In the genomic region with DNA sequence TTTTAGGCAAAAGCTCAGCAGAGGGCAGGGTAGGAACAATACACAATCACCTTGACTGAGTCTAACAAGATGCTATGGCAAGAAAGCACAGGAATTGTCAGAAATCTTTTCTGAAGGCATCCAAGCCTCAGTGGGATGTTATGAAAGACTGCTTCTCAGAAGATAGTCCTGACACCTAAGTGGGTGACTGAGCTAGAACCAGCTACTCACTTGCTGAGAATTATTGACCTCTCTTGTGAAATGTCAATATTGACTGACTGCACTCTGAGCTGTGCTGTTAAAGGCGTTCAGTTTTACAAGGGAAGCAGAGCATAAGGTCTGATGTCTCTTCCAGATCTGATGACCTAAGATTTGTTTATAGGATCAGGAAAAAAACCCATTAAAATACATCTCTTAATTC, we compare ENCODE assay signal across 1 cellular context.
TF ChIP-seq lines count a peak whose summit lies in the region.

No MANE protein-coding gene starts in this region.

TF ChIP-seq in HepG2, 621 proteins besides CTCF, POLR2A, EP300 and RAD21 (continued from another document and continues in another):
- TF ChIP-seq, protein P1, sequence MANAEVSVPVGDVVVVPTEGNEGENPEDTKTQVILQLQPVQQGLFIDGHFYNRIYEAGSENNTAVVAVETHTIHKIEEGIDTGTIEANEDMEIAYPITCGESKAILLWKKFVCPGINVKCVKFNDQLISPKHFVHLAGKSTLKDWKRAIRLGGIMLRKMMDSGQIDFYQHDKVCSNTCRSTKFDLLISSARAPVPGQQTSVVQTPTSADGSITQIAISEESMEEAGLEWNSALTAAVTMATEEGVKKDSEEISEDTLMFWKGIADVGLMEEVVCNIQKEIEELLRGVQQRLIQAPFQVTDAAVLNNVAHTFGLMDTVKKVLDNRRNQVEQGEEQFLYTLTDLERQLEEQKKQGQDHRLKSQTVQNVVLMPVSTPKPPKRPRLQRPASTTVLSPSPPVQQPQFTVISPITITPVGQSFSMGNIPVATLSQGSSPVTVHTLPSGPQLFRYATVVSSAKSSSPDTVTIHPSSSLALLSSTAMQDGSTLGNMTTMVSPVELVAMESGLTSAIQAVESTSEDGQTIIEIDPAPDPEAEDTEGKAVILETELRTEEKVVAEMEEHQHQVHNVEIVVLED (CRISPR knock-in tag; IDR thresholded peaks at IDR 0.05; ENCODE audit: borderline replicate concordance), result no peak
- no peak for TF ChIP-seq SYNCRIP (IDR thresholded peaks at IDR 0.05; ENCODE audit: insufficient read depth, low read depth, low read length)
- no peak for TF ChIP-seq ZNF34 (CRISPR knock-in tag; IDR thresholded peaks at IDR 0.05; ENCODE audit: borderline replicate concordance)
- TF ChIP-seq TBP (CRISPR knock-in tag; IDR thresholded peaks at IDR 0.05), result no peak
- peak; percentile 100 for TF ChIP-seq DPF2 (CRISPR knock-in tag; IDR thresholded peaks at IDR 0.05; ENCODE audit: borderline replicate concordance, low read depth)
- TF ChIP-seq HOXA9 (CRISPR knock-in tag; IDR thresholded peaks at IDR 0.05; ENCODE audit: borderline replicate concordance), result no peak
- TF ChIP-seq DMAP1 (CRISPR knock-in tag; IDR thresholded peaks at IDR 0.05), result no peak
- TF ChIP-seq ZNF180 (CRISPR knock-in tag; IDR thresholded peaks at IDR 0.05; ENCODE audit: borderline replicate concordance, low read depth), result no peak
- TF ChIP-seq, protein P2, sequence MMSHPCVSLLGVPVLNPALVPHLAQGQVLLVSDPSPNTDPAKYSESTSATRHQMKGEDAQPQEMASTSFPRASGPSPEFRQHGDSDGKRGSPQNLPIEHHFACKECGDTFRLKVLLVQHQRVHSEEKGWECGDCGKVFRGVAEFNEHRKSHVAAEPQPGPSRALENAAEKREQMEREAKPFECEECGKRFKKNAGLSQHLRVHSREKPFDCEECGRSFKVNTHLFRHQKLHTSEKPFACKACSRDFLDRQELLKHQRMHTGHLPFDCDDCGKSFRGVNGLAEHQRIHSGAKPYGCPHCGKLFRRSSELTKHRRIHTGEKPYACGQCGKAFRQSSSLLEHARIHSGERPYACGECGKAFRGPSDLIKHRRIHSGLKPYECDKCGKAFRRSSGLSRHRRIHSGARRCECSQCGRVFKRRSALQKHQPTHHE (CRISPR knock-in tag; IDR thresholded peaks at IDR 0.05; ENCODE audit: borderline replicate concordance), result 0 out of 2 replicates have a peak, but pooled peaks have one; percentile 58
- peak; percentile 54 for TF ChIP-seq ZEB1 (IDR thresholded peaks at IDR 0.05; ENCODE audit: insufficient replicate concordance, low read depth)
- no peak for TF ChIP-seq MAF1 (CRISPR knock-in tag; IDR thresholded peaks at IDR 0.05; ENCODE audit: borderline replicate concordance)
- TF ChIP-seq, protein P3, sequence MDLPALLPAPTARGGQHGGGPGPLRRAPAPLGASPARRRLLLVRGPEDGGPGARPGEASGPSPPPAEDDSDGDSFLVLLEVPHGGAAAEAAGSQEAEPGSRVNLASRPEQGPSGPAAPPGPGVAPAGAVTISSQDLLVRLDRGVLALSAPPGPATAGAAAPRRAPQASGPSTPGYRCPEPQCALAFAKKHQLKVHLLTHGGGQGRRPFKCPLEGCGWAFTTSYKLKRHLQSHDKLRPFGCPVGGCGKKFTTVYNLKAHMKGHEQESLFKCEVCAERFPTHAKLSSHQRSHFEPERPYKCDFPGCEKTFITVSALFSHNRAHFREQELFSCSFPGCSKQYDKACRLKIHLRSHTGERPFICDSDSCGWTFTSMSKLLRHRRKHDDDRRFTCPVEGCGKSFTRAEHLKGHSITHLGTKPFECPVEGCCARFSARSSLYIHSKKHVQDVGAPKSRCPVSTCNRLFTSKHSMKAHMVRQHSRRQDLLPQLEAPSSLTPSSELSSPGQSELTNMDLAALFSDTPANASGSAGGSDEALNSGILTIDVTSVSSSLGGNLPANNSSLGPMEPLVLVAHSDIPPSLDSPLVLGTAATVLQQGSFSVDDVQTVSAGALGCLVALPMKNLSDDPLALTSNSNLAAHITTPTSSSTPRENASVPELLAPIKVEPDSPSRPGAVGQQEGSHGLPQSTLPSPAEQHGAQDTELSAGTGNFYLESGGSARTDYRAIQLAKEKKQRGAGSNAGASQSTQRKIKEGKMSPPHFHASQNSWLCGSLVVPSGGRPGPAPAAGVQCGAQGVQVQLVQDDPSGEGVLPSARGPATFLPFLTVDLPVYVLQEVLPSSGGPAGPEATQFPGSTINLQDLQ (CRISPR knock-in tag; IDR thresholded peaks at IDR 0.05), result no peak
- TF ChIP-seq GATAD2A (CRISPR knock-in tag; IDR thresholded peaks at IDR 0.05), result peak; percentile 99
- no peak for TF ChIP-seq ZNF136 (CRISPR knock-in tag; IDR thresholded peaks at IDR 0.05; ENCODE audit: low read depth)
- peak; percentile 88; the same call in 1 of the 2 replicates for TF ChIP-seq ZFP1 (CRISPR knock-in tag; IDR thresholded peaks at IDR 0.05)
- TF ChIP-seq BCL6 (CRISPR knock-in tag; IDR thresholded peaks at IDR 0.05), result peak; percentile 91
- TF ChIP-seq ZIK1 (CRISPR knock-in tag; IDR thresholded peaks at IDR 0.05; ENCODE audit: borderline replicate concordance, low read depth), result no peak
- TF ChIP-seq ZNF333 (CRISPR knock-in tag; IDR thresholded peaks at IDR 0.05; ENCODE audit: borderline replicate concordance), result no peak
- TF ChIP-seq, protein P4, sequence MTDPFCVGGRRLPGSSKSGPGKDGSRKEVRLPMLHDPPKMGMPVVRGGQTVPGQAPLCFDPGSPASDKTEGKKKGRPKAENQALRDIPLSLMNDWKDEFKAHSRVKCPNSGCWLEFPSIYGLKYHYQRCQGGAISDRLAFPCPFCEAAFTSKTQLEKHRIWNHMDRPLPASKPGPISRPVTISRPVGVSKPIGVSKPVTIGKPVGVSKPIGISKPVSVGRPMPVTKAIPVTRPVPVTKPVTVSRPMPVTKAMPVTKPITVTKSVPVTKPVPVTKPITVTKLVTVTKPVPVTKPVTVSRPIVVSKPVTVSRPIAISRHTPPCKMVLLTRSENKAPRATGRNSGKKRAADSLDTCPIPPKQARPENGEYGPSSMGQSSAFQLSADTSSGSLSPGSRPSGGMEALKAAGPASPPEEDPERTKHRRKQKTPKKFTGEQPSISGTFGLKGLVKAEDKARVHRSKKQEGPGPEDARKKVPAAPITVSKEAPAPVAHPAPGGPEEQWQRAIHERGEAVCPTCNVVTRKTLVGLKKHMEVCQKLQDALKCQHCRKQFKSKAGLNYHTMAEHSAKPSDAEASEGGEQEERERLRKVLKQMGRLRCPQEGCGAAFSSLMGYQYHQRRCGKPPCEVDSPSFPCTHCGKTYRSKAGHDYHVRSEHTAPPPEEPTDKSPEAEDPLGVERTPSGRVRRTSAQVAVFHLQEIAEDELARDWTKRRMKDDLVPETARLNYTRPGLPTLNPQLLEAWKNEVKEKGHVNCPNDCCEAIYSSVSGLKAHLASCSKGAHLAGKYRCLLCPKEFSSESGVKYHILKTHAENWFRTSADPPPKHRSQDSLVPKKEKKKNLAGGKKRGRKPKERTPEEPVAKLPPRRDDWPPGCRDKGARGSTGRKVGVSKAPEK (CRISPR knock-in tag; IDR thresholded peaks at IDR 0.05; ENCODE audit: borderline replicate concordance), result peak; percentile 67; the same call in 1 of the 2 replicates
- peak; percentile 91 for TF ChIP-seq ZNF12 (CRISPR knock-in tag; IDR thresholded peaks at IDR 0.05)
- TF ChIP-seq, protein P5, sequence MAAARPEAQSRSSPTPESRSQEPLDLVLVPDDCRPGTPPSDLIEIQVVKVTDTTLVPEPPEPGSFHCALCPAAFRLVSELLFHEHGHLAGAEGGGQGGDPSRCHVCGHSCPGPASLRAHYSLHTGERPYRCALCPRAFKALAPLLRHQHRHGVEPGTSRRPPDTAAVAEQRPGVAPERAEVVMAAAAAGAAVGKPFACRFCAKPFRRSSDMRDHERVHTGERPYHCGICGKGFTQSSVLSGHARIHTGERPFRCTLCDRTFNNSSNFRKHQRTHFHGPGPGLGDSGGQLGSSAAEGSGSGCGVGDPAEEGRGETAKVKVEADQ (CRISPR knock-in tag; IDR thresholded peaks at IDR 0.05; ENCODE audit: borderline replicate concordance), result no peak
- TF ChIP-seq, protein P6, sequence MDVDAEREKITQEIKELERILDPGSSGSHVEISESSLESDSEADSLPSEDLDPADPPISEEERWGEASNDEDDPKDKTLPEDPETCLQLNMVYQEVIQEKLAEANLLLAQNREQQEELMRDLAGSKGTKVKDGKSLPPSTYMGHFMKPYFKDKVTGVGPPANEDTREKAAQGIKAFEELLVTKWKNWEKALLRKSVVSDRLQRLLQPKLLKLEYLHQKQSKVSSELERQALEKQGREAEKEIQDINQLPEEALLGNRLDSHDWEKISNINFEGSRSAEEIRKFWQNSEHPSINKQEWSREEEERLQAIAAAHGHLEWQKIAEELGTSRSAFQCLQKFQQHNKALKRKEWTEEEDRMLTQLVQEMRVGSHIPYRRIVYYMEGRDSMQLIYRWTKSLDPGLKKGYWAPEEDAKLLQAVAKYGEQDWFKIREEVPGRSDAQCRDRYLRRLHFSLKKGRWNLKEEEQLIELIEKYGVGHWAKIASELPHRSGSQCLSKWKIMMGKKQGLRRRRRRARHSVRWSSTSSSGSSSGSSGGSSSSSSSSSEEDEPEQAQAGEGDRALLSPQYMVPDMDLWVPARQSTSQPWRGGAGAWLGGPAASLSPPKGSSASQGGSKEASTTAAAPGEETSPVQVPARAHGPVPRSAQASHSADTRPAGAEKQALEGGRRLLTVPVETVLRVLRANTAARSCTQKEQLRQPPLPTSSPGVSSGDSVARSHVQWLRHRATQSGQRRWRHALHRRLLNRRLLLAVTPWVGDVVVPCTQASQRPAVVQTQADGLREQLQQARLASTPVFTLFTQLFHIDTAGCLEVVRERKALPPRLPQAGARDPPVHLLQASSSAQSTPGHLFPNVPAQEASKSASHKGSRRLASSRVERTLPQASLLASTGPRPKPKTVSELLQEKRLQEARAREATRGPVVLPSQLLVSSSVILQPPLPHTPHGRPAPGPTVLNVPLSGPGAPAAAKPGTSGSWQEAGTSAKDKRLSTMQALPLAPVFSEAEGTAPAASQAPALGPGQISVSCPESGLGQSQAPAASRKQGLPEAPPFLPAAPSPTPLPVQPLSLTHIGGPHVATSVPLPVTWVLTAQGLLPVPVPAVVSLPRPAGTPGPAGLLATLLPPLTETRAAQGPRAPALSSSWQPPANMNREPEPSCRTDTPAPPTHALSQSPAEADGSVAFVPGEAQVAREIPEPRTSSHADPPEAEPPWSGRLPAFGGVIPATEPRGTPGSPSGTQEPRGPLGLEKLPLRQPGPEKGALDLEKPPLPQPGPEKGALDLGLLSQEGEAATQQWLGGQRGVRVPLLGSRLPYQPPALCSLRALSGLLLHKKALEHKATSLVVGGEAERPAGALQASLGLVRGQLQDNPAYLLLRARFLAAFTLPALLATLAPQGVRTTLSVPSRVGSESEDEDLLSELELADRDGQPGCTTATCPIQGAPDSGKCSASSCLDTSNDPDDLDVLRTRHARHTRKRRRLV (CRISPR knock-in tag; IDR thresholded peaks at IDR 0.05), result no peak
- TF ChIP-seq TRIM24 (CRISPR knock-in tag; IDR thresholded peaks at IDR 0.05), result peak; percentile 81
- TF ChIP-seq ZC3H4 (CRISPR knock-in tag; IDR thresholded peaks at IDR 0.05; ENCODE audit: borderline replicate concordance), result no peak
- no peak for TF ChIP-seq GATAD1 (CRISPR knock-in tag; IDR thresholded peaks at IDR 0.05)
- TF ChIP-seq ZNF547 (CRISPR knock-in tag; IDR thresholded peaks at IDR 0.05), result no peak
- 0 out of 2 replicates have a peak, but pooled peaks have one; percentile 51 for TF ChIP-seq ESRRA (CRISPR knock-in tag; IDR thresholded peaks at IDR 0.05; ENCODE audit: low read depth)
- TF ChIP-seq STAT5B (CRISPR knock-in tag; IDR thresholded peaks at IDR 0.05), result no peak; the same call in 1 of the 2 replicates
- TF ChIP-seq, protein P7, sequence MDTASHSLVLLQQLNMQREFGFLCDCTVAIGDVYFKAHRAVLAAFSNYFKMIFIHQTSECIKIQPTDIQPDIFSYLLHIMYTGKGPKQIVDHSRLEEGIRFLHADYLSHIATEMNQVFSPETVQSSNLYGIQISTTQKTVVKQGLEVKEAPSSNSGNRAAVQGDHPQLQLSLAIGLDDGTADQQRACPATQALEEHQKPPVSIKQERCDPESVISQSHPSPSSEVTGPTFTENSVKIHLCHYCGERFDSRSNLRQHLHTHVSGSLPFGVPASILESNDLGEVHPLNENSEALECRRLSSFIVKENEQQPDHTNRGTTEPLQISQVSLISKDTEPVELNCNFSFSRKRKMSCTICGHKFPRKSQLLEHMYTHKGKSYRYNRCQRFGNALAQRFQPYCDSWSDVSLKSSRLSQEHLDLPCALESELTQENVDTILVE (CRISPR knock-in tag; IDR thresholded peaks at IDR 0.05), result no peak; the same call in 1 of the 2 replicates
- peak; percentile 93 for TF ChIP-seq SMAD3 (CRISPR knock-in tag; IDR thresholded peaks at IDR 0.05)
- TF ChIP-seq NCOA5 (CRISPR knock-in tag; IDR thresholded peaks at IDR 0.05), result no peak
- no peak for TF ChIP-seq FLYWCH1 (CRISPR knock-in tag; IDR thresholded peaks at IDR 0.05)
- TF ChIP-seq, protein P8, sequence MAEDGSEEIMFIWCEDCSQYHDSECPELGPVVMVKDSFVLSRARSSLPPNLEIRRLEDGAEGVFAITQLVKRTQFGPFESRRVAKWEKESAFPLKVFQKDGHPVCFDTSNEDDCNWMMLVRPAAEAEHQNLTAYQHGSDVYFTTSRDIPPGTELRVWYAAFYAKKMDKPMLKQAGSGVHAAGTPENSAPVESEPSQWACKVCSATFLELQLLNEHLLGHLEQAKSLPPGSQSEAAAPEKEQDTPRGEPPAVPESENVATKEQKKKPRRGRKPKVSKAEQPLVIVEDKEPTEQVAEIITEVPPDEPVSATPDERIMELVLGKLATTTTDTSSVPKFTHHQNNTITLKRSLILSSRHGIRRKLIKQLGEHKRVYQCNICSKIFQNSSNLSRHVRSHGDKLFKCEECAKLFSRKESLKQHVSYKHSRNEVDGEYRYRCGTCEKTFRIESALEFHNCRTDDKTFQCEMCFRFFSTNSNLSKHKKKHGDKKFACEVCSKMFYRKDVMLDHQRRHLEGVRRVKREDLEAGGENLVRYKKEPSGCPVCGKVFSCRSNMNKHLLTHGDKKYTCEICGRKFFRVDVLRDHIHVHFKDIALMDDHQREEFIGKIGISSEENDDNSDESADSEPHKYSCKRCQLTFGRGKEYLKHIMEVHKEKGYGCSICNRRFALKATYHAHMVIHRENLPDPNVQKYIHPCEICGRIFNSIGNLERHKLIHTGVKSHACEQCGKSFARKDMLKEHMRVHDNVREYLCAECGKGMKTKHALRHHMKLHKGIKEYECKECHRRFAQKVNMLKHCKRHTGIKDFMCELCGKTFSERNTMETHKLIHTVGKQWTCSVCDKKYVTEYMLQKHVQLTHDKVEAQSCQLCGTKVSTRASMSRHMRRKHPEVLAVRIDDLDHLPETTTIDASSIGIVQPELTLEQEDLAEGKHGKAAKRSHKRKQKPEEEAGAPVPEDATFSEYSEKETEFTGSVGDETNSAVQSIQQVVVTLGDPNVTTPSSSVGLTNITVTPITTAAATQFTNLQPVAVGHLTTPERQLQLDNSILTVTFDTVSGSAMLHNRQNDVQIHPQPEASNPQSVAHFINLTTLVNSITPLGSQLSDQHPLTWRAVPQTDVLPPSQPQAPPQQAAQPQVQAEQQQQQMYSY (CRISPR knock-in tag; IDR thresholded peaks at IDR 0.05), result no peak
- TF ChIP-seq ZNF138 (CRISPR knock-in tag; IDR thresholded peaks at IDR 0.05; ENCODE audit: low read depth), result no peak
- peak; percentile 84 for TF ChIP-seq ZNF430 (CRISPR knock-in tag; IDR thresholded peaks at IDR 0.05)
- TF ChIP-seq SUZ12 (IDR thresholded peaks at IDR 0.05; ENCODE audit: low read depth, low read length), result no peak
- TF ChIP-seq, protein P9, sequence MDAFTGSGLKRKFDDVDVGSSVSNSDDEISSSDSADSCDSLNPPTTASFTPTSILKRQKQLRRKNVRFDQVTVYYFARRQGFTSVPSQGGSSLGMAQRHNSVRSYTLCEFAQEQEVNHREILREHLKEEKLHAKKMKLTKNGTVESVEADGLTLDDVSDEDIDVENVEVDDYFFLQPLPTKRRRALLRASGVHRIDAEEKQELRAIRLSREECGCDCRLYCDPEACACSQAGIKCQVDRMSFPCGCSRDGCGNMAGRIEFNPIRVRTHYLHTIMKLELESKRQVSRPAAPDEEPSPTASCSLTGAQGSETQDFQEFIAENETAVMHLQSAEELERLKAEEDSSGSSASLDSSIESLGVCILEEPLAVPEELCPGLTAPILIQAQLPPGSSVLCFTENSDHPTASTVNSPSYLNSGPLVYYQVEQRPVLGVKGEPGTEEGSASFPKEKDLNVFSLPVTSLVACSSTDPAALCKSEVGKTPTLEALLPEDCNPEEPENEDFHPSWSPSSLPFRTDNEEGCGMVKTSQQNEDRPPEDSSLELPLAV (CRISPR knock-in tag; conservative IDR thresholded peaks at IDR 0.05; ENCODE audit: low read depth), result no peak
